In the genomic region with DNA sequence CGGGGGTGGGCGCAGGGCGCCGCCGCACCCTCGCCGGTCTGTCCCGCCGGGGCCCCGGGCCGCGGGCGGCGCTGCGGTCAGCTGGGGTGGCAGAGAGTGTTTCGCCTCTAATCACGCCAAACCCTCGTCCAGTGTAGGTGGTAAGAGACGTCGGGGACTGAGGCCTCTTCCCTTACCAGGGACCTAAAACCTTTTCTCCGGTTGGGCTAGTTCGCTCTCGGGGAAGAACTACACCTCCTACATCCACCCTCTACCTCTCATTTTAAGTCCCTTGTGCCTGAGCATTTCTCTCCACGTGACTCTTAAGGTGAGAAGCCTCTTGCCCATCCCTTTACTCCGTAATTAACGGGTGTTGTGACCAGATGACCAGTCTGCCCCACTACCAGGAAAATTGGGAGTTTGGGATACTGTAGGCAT, we compare ENCODE assay signal across 9 cellular contexts. TPM values are rescaled to one million over a fixed set of nuclear protein-coding genes. Genes with fewer than 3 reads are reported as not detected.
DNase-seq lines count a peak whose midpoint lies in the region; ATAC-seq, FAIRE-seq and TF ChIP-seq lines count a peak whose summit lies in the region.
"Had no signal": no experiment of that assay in that cellular context is flagged by ENCODE, and none has a peak within 500 bp of the region (broad histone marks: within the 10 kb centered on the region; RNA-seq: fewer than 3 reads in every experiment).

No MANE protein-coding gene starts in this region.

- H3K4me3 Mint-ChIP-seq in glutamatergic neuron (ENCODE audit: unreplicated experiment): peak overlapping the region; percentile 95

- H3K27me3 ChIP-seq in DOHH2 (ENCODE audit: control insufficient read depth, low read length): no peaks in the 10 kb centered on the region

- no peaks in the 10 kb centered on the region for H3K36me3 Mint-ChIP-seq in glutamatergic neuron (ENCODE audit: unreplicated experiment)

- no peak for FAIRE-seq in urothelium cell line (lab: Jason Lieb, UNC)

- 0 out of 2 replicates have a peak, but pooled peaks cover 3% of the 10 kb centered on the region for H3F3A ChIP-seq in DOHH2 (ENCODE audit: control insufficient read depth, insufficient read depth)

- peak overlapping the region; percentile 77 for H3K4me3 ChIP-seq in DOHH2 (ENCODE audit: low read length)

- ATAC-seq in GM19455 (IDR thresholded peaks at IDR 0.05; ENCODE audit: unreplicated experiment) (peak; percentile 38), HG03469 (IDR thresholded peaks at IDR 0.05; ENCODE audit: unreplicated experiment) (peak; percentile 4)

- peaks cover 12% of the 10 kb centered on the region for H3K9me3 Mint-ChIP-seq in glutamatergic neuron (ENCODE audit: unreplicated experiment)

- H3K79me2 ChIP-seq in DOHH2 (ENCODE audit: control insufficient read depth, low read length): peaks cover 9% of the 10 kb centered on the region

- no peaks in the 10 kb centered on the region for H3K9me3 ChIP-seq in DOHH2 (ENCODE audit: control insufficient read depth, insufficient read depth, low read length)

- no peak overlapping the region for H3K27ac ChIP-seq in DOHH2 (ENCODE audit: low read depth, low read length)

- H3K27ac Mint-ChIP-seq in glutamatergic neuron (ENCODE audit: unreplicated experiment): peak overlapping the region; percentile 82

- H3K36me3 ChIP-seq in DOHH2 (ENCODE audit: control insufficient read depth, low read length): peaks cover 15% of the 10 kb centered on the region; the same call in 1 of the 2 replicates

- peaks cover 12% of the 10 kb centered on the region for H3K4me1 ChIP-seq in DOHH2 (ENCODE audit: control insufficient read depth, low read length)

- H3K9me2 ChIP-seq in DOHH2 (replicated peaks; ENCODE audit: control insufficient read depth, low read length): no peaks in the 10 kb centered on the region

- H3K27me3 Mint-ChIP-seq in glutamatergic neuron (ENCODE audit: unreplicated experiment): peaks cover 6% of the 10 kb centered on the region

- peak overlapping the region; percentile 86 for H3K4me2 ChIP-seq in DOHH2 (ENCODE audit: low read length)

- peaks cover 2% of the 10 kb centered on the region for H3K4me1 Mint-ChIP-seq in glutamatergic neuron (ENCODE audit: low read depth, unreplicated experiment)

- no peaks in the 10 kb centered on the region; the same call in 1 of the 2 replicates for H4K20me1 ChIP-seq in DOHH2 (ENCODE audit: control insufficient read depth, insufficient read depth, low read depth, low read length)

- TF ChIP-seq CTCF in DOHH2 (IDR thresholded peaks at IDR 0.05; ENCODE audit: low read depth, low read length, poor library complexity, severe bottlenecking) (no peak), glutamatergic neuron (IDR thresholded peaks at IDR 0.05; ENCODE audit: partially characterized antibody, unreplicated experiment) (no peak)

- DNase-seq in activated CD4-positive, alpha-beta T cell treated with anti-CD3 and anti-CD28 coated beads, Interleukin-2, amount 50 U/mL, for 1 hour: peak; percentile 6
- DNase-seq in glutamatergic neuron: no peak
- peak; percentile 59 for DNase-seq in retina
- no peak for DNase-seq in germinal center (ENCODE audit: low spot score)
- DNase-seq in urothelium cell line (ENCODE audit: low spot score): no peak

RNA-seq across cellular contexts. Expression of a gene that starts 0.5 kb away (rescaled TPM):
- 9.6 TPM for total RNA-seq in glutamatergic neuron (ENCODE audit: unreplicated experiment)

RNA-seq across cellular contexts. Expression of a gene that starts 12.2 kb away (rescaled TPM):
- total RNA-seq in glutamatergic neuron (ENCODE audit: unreplicated experiment): not detected
- total RNA-seq: temporal lobe had no signal

Comparison
In these comparisons a context has a peak if more than half of its experiments do, and no peak if none do; other contexts are left out.
1. DNase-seq: peak in activated CD4-positive, alpha-beta T cell treated with anti-CD3 and anti-CD28 coated beads, Interleukin-2, amount 50 U/mL, for 1 hour (single experiment) and retina (single experiment); none in glutamatergic neuron (single experiment), germinal center (single experiment) and urothelium cell line (single experiment).